13 cellular contexts compared by ENCODE assay signal in genomic region chrX:134431894-134432293, GRCh38. TPM values are rescaled to one million over a fixed set of nuclear protein-coding genes. Genes with fewer than 3 reads are reported as not detected.
DNase-seq lines count a peak whose midpoint lies in the region; ATAC-seq and TF ChIP-seq lines count a peak whose summit lies in the region.
"Had no signal": no experiment of that assay in that cellular context is flagged by ENCODE, and none has a peak within 500 bp of the region (broad histone marks: within the 10 kb centered on the region; RNA-seq: fewer than 3 reads in every experiment).

No MANE protein-coding gene starts in this region.

- no peaks in the 10 kb centered on the region for H4K20me1 ChIP-seq in PC-9 (ENCODE audit: insufficient read depth)

- DNase-seq in A673 (ENCODE audit: low spot score) (peak; percentile 17), PC-9 (peak in 1 of 2 experiments; percentile 55), epithelial cell of proximal tubule (ENCODE audit: low read depth) (peak; percentile 20), upper lobe of left lung (no peak), amniotic stem cell (lab: John Stamatoyannopoulos, UW) (no peak), left colon (no peak), NCI-H524 (lab: John Stamatoyannopoulos, UW) (no peak)
- DNase-seq: activated CD4-positive, alpha-beta T cell treated with anti-CD3 and anti-CD28 coated beads, Interleukin-2, amount 50 U/mL, for 4 hours; COR-L47; H9; NCI-H2081; trophoblast cell had no signal

- peaks cover 2% of the 10 kb centered on the region for H3K36me3 ChIP-seq in A673 (ENCODE audit: insufficient read depth, low read length, poor library complexity, severe bottlenecking)
- H3K36me3 ChIP-seq in PC-9 (ENCODE audit: low read depth) = peaks cover 3% of the 10 kb centered on the region; the same call in 1 of the 2 replicates
- no peaks in the 10 kb centered on the region for H3K36me3 ChIP-seq in upper lobe of left lung

- intact Hi-C loops in A673 (cut with micrococcal nuclease; ENCODE audit: unreplicated experiment) (no loop called here), PC-9 (cut with micrococcal nuclease; ENCODE audit: unreplicated experiment) (no loop called here), left colon (cut with DNase I, micrococcal nuclease) (no loop called here)

- no peak overlapping the region for H2AFZ ChIP-seq in PC-9

- no peak overlapping the region for H3K27ac ChIP-seq in A673 (ENCODE audit: low read depth, low read length, poor library complexity, severe bottlenecking)
- peak overlapping the region; percentile 13; the same call in 1 of the 2 replicates for H3K27ac ChIP-seq in PC-9
- no peak overlapping the region for H3K27ac ChIP-seq in upper lobe of left lung

- 38 to 60% methylated on average over 1 to 2 of the region's 2 CpGs for WGBS in upper lobe of left lung, 2 donors

- H3K9me2 ChIP-seq in PC-9 (ENCODE audit: insufficient read depth) = no peaks in the 10 kb centered on the region

- ATAC-seq in GM18511 (IDR thresholded peaks at IDR 0.05; ENCODE audit: unreplicated experiment) (peak; percentile 68), upper lobe of left lung (ENCODE audit: low FRiP score in 2 of 2) (no peak), left colon (no peak)

- H3K4me3 ChIP-seq in A673 (ENCODE audit: low read depth, low read length, poor library complexity, severe bottlenecking) (no peak overlapping the region), PC-9 (no peak overlapping the region), epithelial cell of proximal tubule (ENCODE audit: low read depth, low read length) (no peak overlapping the region), upper lobe of left lung (no peak overlapping the region)

- BruUV-seq in A673 (replicated peaks; lab: Mats Ljungman, UMichigan) (no TSS peak), PC-9 (replicated peaks; lab: Mats Ljungman, UMichigan) (no TSS peak)

- H3K4me1 ChIP-seq in A673 (ENCODE audit: insufficient read depth, low read length, poor library complexity, severe bottlenecking) (no peaks in the 10 kb centered on the region), PC-9 (replicated peaks; ENCODE audit: insufficient read depth) (peaks cover 13% of the 10 kb centered on the region), upper lobe of left lung (no peaks in the 10 kb centered on the region)

- TF ChIP-seq CTCF in A673 (conservative IDR thresholded peaks at IDR 0.05; ENCODE audit: low read depth, low read length) = no peak
- no peak for TF ChIP-seq CTCF in PC-9 (conservative IDR thresholded peaks at IDR 0.05)
- no peak for TF ChIP-seq CTCF in epithelial cell of proximal tubule (conservative IDR thresholded peaks at IDR 0.05; ENCODE audit: low read depth, low read length)
- no peak for TF ChIP-seq CTCF in upper lobe of left lung (IDR thresholded peaks at IDR 0.05)

- H3F3A ChIP-seq in PC-9 (ENCODE audit: insufficient read depth, low read depth) = peaks cover 6% of the 10 kb centered on the region

- H3K4me2 ChIP-seq in PC-9 = no peak overlapping the region

- H3K9me3 ChIP-seq in A673 (ENCODE audit: low read depth, low read length, poor library complexity, severe bottlenecking) (no peaks in the 10 kb centered on the region), PC-9 (ENCODE audit: insufficient read depth, low read depth) (no peaks in the 10 kb centered on the region), upper lobe of left lung (no peaks in the 10 kb centered on the region)

- no peaks in the 10 kb centered on the region for H3K79me2 ChIP-seq in PC-9 (ENCODE audit: low read depth)

- POLR2A ChIA-PET in A673 (lab: Charles Lee; ENCODE audit: low non-redundant PET) (no interaction called here), PC-9 (lab: Charles Lee; ENCODE audit: unreplicated experiment) (interaction anchor here (0.6 kb wide), 1 partner anchor 356 kb away, joined by 3 read pairs; no protein-coding TSS in a partner anchor)

- CTCF ChIA-PET in A673 (lab: Charles Lee) (no interaction called here), PC-9 (lab: Charles Lee) (no interaction called here)

- H3K27me3 ChIP-seq in A673 (replicated peaks; ENCODE audit: insufficient read depth, low read depth, low read length, poor library complexity) = no peaks in the 10 kb centered on the region
- no peaks in the 10 kb centered on the region for H3K27me3 ChIP-seq in PC-9 (ENCODE audit: insufficient read depth, low read depth)
- H3K27me3 ChIP-seq in upper lobe of left lung = no peaks in the 10 kb centered on the region

- TF ChIP-seq EP300 in upper lobe of left lung (IDR thresholded peaks at IDR 0.05) = no peak

- no peak for TF ChIP-seq POLR2A in upper lobe of left lung (IDR thresholded peaks at IDR 0.05)

RNA-seq across cellular contexts. Expression of gene HPRT1, which starts 28.1 kb away (rescaled TPM):
- 66.9 and 67.1 TPM in 2 replicates for total RNA-seq in A673 (2021)
- total RNA-seq in PC-9 (2021) = 49.4 and 61.7 TPM in 2 replicates
- 14.8 and 22.1 TPM in 2 replicates for total RNA-seq in epithelial cell of proximal tubule
- total RNA-seq in upper lobe of left lung = 10 to 100 TPM in 4 of 6 donors, 1 to 10 TPM in 2; 4.4 to 17.2 (median 14.5) TPM
- 10 to 100 TPM; 19.7 to 22.1 TPM for total RNA-seq in left colon

RNA-seq across cellular contexts. Expression of gene PHF6, which starts 58.8 kb away (rescaled TPM):
- total RNA-seq in A673 (2021) (53.8 and 54.0 TPM in 2 replicates), PC-9 (2021) (32.8 and 51.3 TPM in 2 replicates), epithelial cell of proximal tubule (23.2 and 26.7 TPM in 2 replicates), upper lobe of left lung (10 to 100 TPM in 3 of 6 donors, 1 to 10 TPM in 3; 4.2 to 16.8 (median 9.7) TPM), left colon (10 to 100 TPM; 15.7 to 16.8 TPM)

Comparison
In these comparisons a context has a peak if more than half of its experiments do, and no peak if none do; other contexts are left out.
1. DNase-seq: peak in A673 (single experiment) and epithelial cell of proximal tubule (single experiment); none in upper lobe of left lung (0 of 2), amniotic stem cell (single experiment), left colon (0 of 2) and NCI-H524 (0 of 2).